ENCODE assay signal across 39 cellular contexts in genomic region chr6:104714796-104715195, GRCh38.
"Had no signal": no experiment of that assay in that cellular context is flagged by ENCODE, and none has a peak within 500 bp of the region (broad histone marks: within the 10 kb centered on the region; RNA-seq: fewer than 3 reads in every experiment).

No MANE protein-coding gene starts in this region.

- FAIRE-seq: astrocyte, bronchial epithelial cell, colon had no signal

- H3K27ac ChIP-seq: adrenal gland, ascending aorta, body of pancreas, breast epithelium, cardiac muscle cell had no signal

- H3K36me3 ChIP-seq: adrenal gland, ascending aorta, breast epithelium, cardiac muscle cell had no signal

- H3K36me3 Mint-ChIP-seq: activated naive CD4-positive, alpha-beta T cell treated with anti-CD3 and anti-CD28 coated beads, Interleukin-2, amount 10 ng/mL, durations not matched to agents 7 days and 5 days; activated naive CD4-positive, alpha-beta T cell treated with anti-CD3 and anti-CD28 coated beads, Interleukin-2, amount 50 U/mL, for 24 hours; activated naive CD4-positive, alpha-beta T cell treated with anti-CD3 and anti-CD28 coated beads, Interleukin-2, amount 50 U/mL, for 72 hours; activated naive CD8-positive, alpha-beta T cell; activated naive CD8-positive, alpha-beta T cell treated with anti-CD3 and anti-CD28 coated beads, Interleukin-2, amount 10 ng/mL, durations not matched to agents 7 days and 5 days had no signal

- H3K27ac Mint-ChIP-seq: activated naive CD4-positive, alpha-beta T cell treated with anti-CD3 and anti-CD28 coated beads for 36 hours; activated naive CD4-positive, alpha-beta T cell treated with anti-CD3 and anti-CD28 coated beads, Interleukin-2, amount 10 ng/mL, durations not matched to agents 7 days and 5 days; activated naive CD4-positive, alpha-beta T cell treated with anti-CD3 and anti-CD28 coated beads, Interleukin-2, amount 50 U/mL, for 24 hours; activated naive CD4-positive, alpha-beta T cell treated with anti-CD3 and anti-CD28 coated beads, Interleukin-2, amount 50 U/mL, for 72 hours; activated naive CD8-positive, alpha-beta T cell; activated naive CD8-positive, alpha-beta T cell treated with anti-CD3 and anti-CD28 coated beads for 36 hours; activated naive CD8-positive, alpha-beta T cell treated with anti-CD3 and anti-CD28 coated beads, Interleukin-2, amount 10 ng/mL, durations not matched to agents 7 days and 5 days; activated naive CD8-positive, alpha-beta T cell treated with anti-CD3 and anti-CD28 coated beads, Interleukin-2, amount 50 U/mL, for 24 hours; activated T-cell treated with anti-CD3 and anti-CD28 coated beads, Interleukin-2, amount 50 U/mL, for 24 hours; activated T-cell treated with anti-CD3 and anti-CD28 coated beads, Interleukin-2, amount 50 U/mL, for 72 hours; activated T-helper 1 cell treated with anti-CD3 and anti-CD28 coated beads, Interleukin-12 subunit alpha, Interleukin-12 subunit beta, Interleukin-2, Interleukin-4 antibody, amounts not matched to agents 30 ng/mL and 10 ng/mL and 1 ng/mL, durations not matched to agents 14 hours and 24 hours and 36 hours; activated T-helper 17 cell treated with anti-CD3 and anti-CD28 coated beads, Interleukin-2, amount 50 U/mL, for 72 hours; activated T-helper 2 cell treated with anti-CD3 and anti-CD28 coated beads, Interferon-gamma antibody, Interleukin-2, Interleukin-4, amounts not matched to agents 10 μg/mL and 5 μg/mL and 100 μg/mL, durations not matched to agents 14 hours and 24 hours and 36 hours; brain had no signal

- H3K4me1 Mint-ChIP-seq: activated naive CD4-positive, alpha-beta T cell treated with anti-CD3 and anti-CD28 coated beads, Interleukin-2, amount 10 ng/mL, durations not matched to agents 7 days and 5 days; activated naive CD4-positive, alpha-beta T cell treated with anti-CD3 and anti-CD28 coated beads, Interleukin-2, amount 50 U/mL, for 24 hours; activated naive CD8-positive, alpha-beta T cell treated with anti-CD3 and anti-CD28 coated beads for 36 hours; activated naive CD8-positive, alpha-beta T cell treated with anti-CD3 and anti-CD28 coated beads, Interleukin-2, amount 10 ng/mL, durations not matched to agents 7 days and 5 days; activated naive CD8-positive, alpha-beta T cell treated with anti-CD3 and anti-CD28 coated beads, Interleukin-2, amount 50 U/mL, for 24 hours; activated T-helper 17 cell treated with anti-CD3 and anti-CD28 coated beads, Interleukin-2, amount 50 U/mL, for 72 hours; brain had no signal

- H3K4me1 ChIP-seq: adrenal gland, ascending aorta, body of pancreas, breast epithelium had no signal

- H3K9me3 Mint-ChIP-seq: activated naive CD4-positive, alpha-beta T cell treated with anti-CD3 and anti-CD28 coated beads for 36 hours; activated naive CD4-positive, alpha-beta T cell treated with anti-CD3 and anti-CD28 coated beads, Interleukin-2, amount 10 ng/mL, durations not matched to agents 7 days and 5 days; activated naive CD4-positive, alpha-beta T cell treated with anti-CD3 and anti-CD28 coated beads, Interleukin-2, amount 50 U/mL, for 24 hours; activated naive CD4-positive, alpha-beta T cell treated with anti-CD3 and anti-CD28 coated beads, Interleukin-2, amount 50 U/mL, for 72 hours; activated naive CD8-positive, alpha-beta T cell treated with anti-CD3 and anti-CD28 coated beads for 36 hours; activated naive CD8-positive, alpha-beta T cell treated with anti-CD3 and anti-CD28 coated beads, Interleukin-2, amount 10 ng/mL, durations not matched to agents 7 days and 5 days; activated naive CD8-positive, alpha-beta T cell treated with anti-CD3 and anti-CD28 coated beads, Interleukin-2, amount 50 U/mL, for 24 hours; activated T-cell treated with anti-CD3 and anti-CD28 coated beads, Interleukin-2, amount 50 U/mL, for 24 hours; activated T-cell treated with anti-CD3 and anti-CD28 coated beads, Interleukin-2, amount 50 U/mL, for 4 hours; activated T-cell treated with anti-CD3 and anti-CD28 coated beads, Interleukin-2, amount 50 U/mL, for 72 hours; activated T-helper 1 cell treated with anti-CD3 and anti-CD28 coated beads, Interleukin-12 subunit alpha, Interleukin-12 subunit beta, Interleukin-2, Interleukin-4 antibody, amounts not matched to agents 30 ng/mL and 10 ng/mL and 1 ng/mL, durations not matched to agents 14 hours and 24 hours and 36 hours; activated T-helper 17 cell treated with anti-CD3 and anti-CD28 coated beads, Interleukin-2, amount 50 U/mL, for 72 hours; activated T-helper 2 cell treated with anti-CD3 and anti-CD28 coated beads, Interferon-gamma antibody, Interleukin-2, Interleukin-4, amounts not matched to agents 10 μg/mL and 5 μg/mL and 100 μg/mL, durations not matched to agents 14 hours and 24 hours and 36 hours had no signal

- H3K4me3 Mint-ChIP-seq: activated naive CD4-positive, alpha-beta T cell treated with anti-CD3 and anti-CD28 coated beads for 36 hours; activated naive CD4-positive, alpha-beta T cell treated with anti-CD3 and anti-CD28 coated beads, Interleukin-2, amount 10 ng/mL, durations not matched to agents 7 days and 5 days; activated naive CD4-positive, alpha-beta T cell treated with anti-CD3 and anti-CD28 coated beads, Interleukin-2, amount 50 U/mL, for 24 hours; activated naive CD8-positive, alpha-beta T cell; activated naive CD8-positive, alpha-beta T cell treated with anti-CD3 and anti-CD28 coated beads for 36 hours; activated naive CD8-positive, alpha-beta T cell treated with anti-CD3 and anti-CD28 coated beads, Interleukin-2, amount 10 ng/mL, durations not matched to agents 7 days and 5 days; activated naive CD8-positive, alpha-beta T cell treated with anti-CD3 and anti-CD28 coated beads, Interleukin-2, amount 50 U/mL, for 24 hours; activated T-cell treated with anti-CD3 and anti-CD28 coated beads, Interleukin-2, amount 50 U/mL, for 24 hours; activated T-cell treated with anti-CD3 and anti-CD28 coated beads, Interleukin-2, amount 50 U/mL, for 4 hours; activated T-cell treated with anti-CD3 and anti-CD28 coated beads, Interleukin-2, amount 50 U/mL, for 72 hours; activated T-helper 1 cell treated with anti-CD3 and anti-CD28 coated beads, Interleukin-12 subunit alpha, Interleukin-12 subunit beta, Interleukin-2, Interleukin-4 antibody, amounts not matched to agents 30 ng/mL and 10 ng/mL and 1 ng/mL, durations not matched to agents 14 hours and 24 hours and 36 hours; activated T-helper 17 cell treated with anti-CD3 and anti-CD28 coated beads, Interleukin-2, amount 50 U/mL, for 72 hours; brain had no signal

- H3K27me3 Mint-ChIP-seq: activated naive CD4-positive, alpha-beta T cell treated with anti-CD3 and anti-CD28 coated beads, Interleukin-2, amount 10 ng/mL, durations not matched to agents 7 days and 5 days; activated naive CD4-positive, alpha-beta T cell treated with anti-CD3 and anti-CD28 coated beads, Interleukin-2, amount 50 U/mL, for 24 hours; activated naive CD8-positive, alpha-beta T cell; activated naive CD8-positive, alpha-beta T cell treated with anti-CD3 and anti-CD28 coated beads for 36 hours; activated naive CD8-positive, alpha-beta T cell treated with anti-CD3 and anti-CD28 coated beads, Interleukin-2, amount 10 ng/mL, durations not matched to agents 7 days and 5 days; activated naive CD8-positive, alpha-beta T cell treated with anti-CD3 and anti-CD28 coated beads, Interleukin-2, amount 50 U/mL, for 24 hours; activated T-cell treated with anti-CD3 and anti-CD28 coated beads, Interleukin-2, amount 50 U/mL, for 24 hours; activated T-helper 17 cell treated with anti-CD3 and anti-CD28 coated beads, Interleukin-2, amount 50 U/mL, for 72 hours; brain had no signal

- DNase-seq: activated effector memory CD4-positive, alpha-beta T cell treated with anti-CD3 and anti-CD28 coated beads, Interleukin-2, amount 50 U/mL, for 16 hours; activated effector memory CD4-positive, alpha-beta T cell treated with Interleukin-2 at 50 U/mL for 16 hours; activated gamma-delta T cell; activated gamma-delta T cell treated with Interleukin-2 at 50 U/mL for 16 hours; activated naive CD4-positive, alpha-beta T cell; activated naive CD4-positive, alpha-beta T cell treated with anti-CD3 and anti-CD28 coated beads for 36 hours; activated naive CD4-positive, alpha-beta T cell treated with anti-CD3 and anti-CD28 coated beads, Interleukin-2, amount 10 ng/mL, durations not matched to agents 7 days and 5 days; activated naive CD4-positive, alpha-beta T cell treated with anti-CD3 and anti-CD28 coated beads, Interleukin-2, amount 50 U/mL, for 16 hours; activated naive CD4-positive, alpha-beta T cell treated with Interleukin-2 at 50 U/mL for 16 hours; activated naive CD8-positive, alpha-beta T cell treated with anti-CD3 and anti-CD28 coated beads for 36 hours; activated naive CD8-positive, alpha-beta T cell treated with anti-CD3 and anti-CD28 coated beads, Interleukin-2, amount 10 ng/mL, durations not matched to agents 7 days and 5 days; activated naive CD8-positive, alpha-beta T cell treated with anti-CD3 and anti-CD28 coated beads, Interleukin-2, amount 50 U/mL, for 24 hours; activated T-cell treated with anti-CD3 and anti-CD28 coated beads, Interleukin-2, amount 50 U/mL, for 1 hour; activated T-cell treated with anti-CD3 and anti-CD28 coated beads, Interleukin-2, amount 50 U/mL, for 24 hours; activated T-cell treated with anti-CD3 and anti-CD28 coated beads, Interleukin-2, amount 50 U/mL, for 4 hours; activated T-cell treated with anti-CD3 and anti-CD28 coated beads, Interleukin-2, amount 50 U/mL, for 48 hours; activated T-cell treated with anti-CD3 and anti-CD28 coated beads, Interleukin-2, amount 50 U/mL, for 72 hours; adrenal gland; amniotic stem cell; amygdala; anterior cingulate cortex; aorta; body of pancreas; caudate nucleus; central memory CD4-positive, alpha-beta T cell; cerebellar nuclear complex had no signal

- H3K27me3 ChIP-seq: adrenal gland, ascending aorta, body of pancreas, breast epithelium, cardiac muscle cell had no signal

- H3K9me3 ChIP-seq: adrenal gland, body of pancreas, breast epithelium had no signal

- ATAC-seq: activated naive CD4-positive, alpha-beta T cell treated with anti-CD3 and anti-CD28 coated beads, Interleukin-2, amount 50 U/mL, for 72 hours; activated naive CD8-positive, alpha-beta T cell treated with anti-CD3 and anti-CD28 coated beads, Interleukin-2, amount 50 U/mL, for 24 hours; activated T-cell treated with anti-CD3 and anti-CD28 coated beads, Interleukin-2, amount 50 U/mL, for 4 hours; activated T-cell treated with anti-CD3 and anti-CD28 coated beads, Interleukin-2, amount 50 U/mL, for 72 hours; activated T-helper 17 cell treated with anti-CD3 and anti-CD28 coated beads, Interleukin-2, amount 50 U/mL, for 72 hours; body of pancreas had no signal

- H3K4me3 ChIP-seq: adrenal gland, ascending aorta, body of pancreas, breast epithelium, cardiac muscle cell had no signal
